In the genomic region with DNA sequence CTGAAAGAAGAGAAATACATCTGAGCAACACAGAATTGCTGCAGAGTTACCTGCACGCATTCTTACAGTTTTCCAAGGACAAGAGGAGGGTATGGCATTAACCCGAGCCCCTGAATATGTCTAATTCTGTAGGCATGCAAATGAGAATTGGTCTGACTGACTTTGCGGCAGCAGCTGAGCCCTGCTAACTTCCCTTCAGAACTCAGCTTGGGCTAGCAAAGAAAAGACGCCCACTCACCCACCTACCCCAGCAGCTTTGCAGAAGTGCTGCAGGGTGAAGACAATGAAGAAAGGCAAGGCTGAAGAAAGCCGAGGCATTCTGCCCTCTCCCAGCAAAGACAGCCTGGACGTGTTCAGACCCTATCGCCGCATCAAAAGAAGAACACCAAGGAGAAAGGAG, we compare ENCODE assay signal across 12 cellular contexts.
A peak's percentile ranks its signal among the peaks of the same experiment; 100 is the strongest.
DNase-seq lines count a peak whose midpoint lies in the region; ATAC-seq and TF ChIP-seq lines count a peak whose summit lies in the region.
"Had no signal": no experiment of that assay in that cellular context is flagged by ENCODE, and none has a peak within 500 bp of the region (broad histone marks: within the 10 kb centered on the region; RNA-seq: fewer than 3 reads in every experiment).

No MANE protein-coding gene starts in this region.

- TF ChIP-seq CTCF in GM06990 (IDR thresholded peaks at IDR 0.05; ENCODE audit: insufficient read depth, low read length, poor library complexity, severe bottlenecking) = no peak

- H3K4me3 Mint-ChIP-seq in dendritic cell treated with granulocyte-macrophage colony-stimulating factor and Interleukin-4, amounts not matched to agents 40 ng/mL and 50 ng/mL, for 4 days = peak overlapping the region; percentile 58
- H3K4me3 Mint-ChIP-seq in activated T-cell treated with anti-CD3 and anti-CD28 coated beads, Interleukin-2, amount 50 U/mL, for 4 hours = no peak overlapping the region

- peak overlapping the region; percentile 84 for H3K27ac Mint-ChIP-seq in dendritic cell treated with granulocyte-macrophage colony-stimulating factor and Interleukin-4, amounts not matched to agents 40 ng/mL and 50 ng/mL, for 4 days

- peak; percentile 59 for ATAC-seq in GM19452 (IDR thresholded peaks at IDR 0.05; ENCODE audit: unreplicated experiment)
- peak; percentile 57 for ATAC-seq in HG03060 (IDR thresholded peaks at IDR 0.05; ENCODE audit: low read depth, unreplicated experiment)
- no peak for ATAC-seq in activated T-cell treated with anti-CD3 and anti-CD28 coated beads, Interleukin-2, amount 50 U/mL, for 4 hours
- ATAC-seq: left lobe of liver, PC-3 had no signal

- no peak overlapping the region for H3K4me3 ChIP-seq in GM06990 (replicated peaks; ENCODE audit: low read depth, low read length)
- H3K4me3 ChIP-seq: upper lobe of left lung had no signal

- no peaks in the 10 kb centered on the region for H3K27me3 ChIP-seq in GM06990 (replicated peaks; ENCODE audit: control insufficient read depth, insufficient read depth, low read length)
- H3K27me3 ChIP-seq: upper lobe of left lung had no signal

- peaks cover 58% of the 10 kb centered on the region for H3K4me1 Mint-ChIP-seq in dendritic cell treated with granulocyte-macrophage colony-stimulating factor and Interleukin-4, amounts not matched to agents 40 ng/mL and 50 ng/mL, for 4 days (ENCODE audit: low read depth)
- H3K4me1 Mint-ChIP-seq in activated T-cell treated with anti-CD3 and anti-CD28 coated beads, Interleukin-2, amount 50 U/mL, for 4 hours (ENCODE audit: low read depth) = no peaks in the 10 kb centered on the region

- peaks cover 24% of the 10 kb centered on the region for H3K36me3 Mint-ChIP-seq in dendritic cell treated with granulocyte-macrophage colony-stimulating factor and Interleukin-4, amounts not matched to agents 40 ng/mL and 50 ng/mL, for 4 days (ENCODE audit: low read depth)
- peaks cover 19% of the 10 kb centered on the region for H3K36me3 Mint-ChIP-seq in activated T-cell treated with anti-CD3 and anti-CD28 coated beads, Interleukin-2, amount 50 U/mL, for 4 hours (ENCODE audit: insufficient read depth)

- no peaks in the 10 kb centered on the region for H3K27me3 Mint-ChIP-seq in dendritic cell treated with granulocyte-macrophage colony-stimulating factor and Interleukin-4, amounts not matched to agents 40 ng/mL and 50 ng/mL, for 4 days
- no peaks in the 10 kb centered on the region for H3K27me3 Mint-ChIP-seq in activated T-cell treated with anti-CD3 and anti-CD28 coated beads, Interleukin-2, amount 50 U/mL, for 4 hours (ENCODE audit: low read depth)

- H3K36me3 ChIP-seq in GM06990 (ENCODE audit: control insufficient read depth, insufficient read depth, low read length) = peaks cover under 1% of the 10 kb centered on the region; the same call in 1 of the 2 replicates
- H3K36me3 ChIP-seq: upper lobe of left lung had no signal

- H3K9me3 Mint-ChIP-seq in dendritic cell treated with granulocyte-macrophage colony-stimulating factor and Interleukin-4, amounts not matched to agents 40 ng/mL and 50 ng/mL, for 4 days = no peaks in the 10 kb centered on the region
- no peaks in the 10 kb centered on the region for H3K9me3 Mint-ChIP-seq in activated T-cell treated with anti-CD3 and anti-CD28 coated beads, Interleukin-2, amount 50 U/mL, for 4 hours

- DNase-seq in GM06990 (ENCODE audit: extremely low read depth, insufficient read length) = peak; percentile 26
- no peak for DNase-seq in DMS79 (lab: John Stamatoyannopoulos, UW)
- no peak for DNase-seq in cortex of kidney (lab: John Stamatoyannopoulos, UW)
- no peak for DNase-seq in activated T-cell treated with anti-CD3 and anti-CD28 coated beads, Interleukin-2, amount 50 U/mL, for 4 hours
- DNase-seq in SIG-M5 (lab: John Stamatoyannopoulos, UW) = no peak
- DNase-seq: cerebellar nuclear complex, PC-3, upper lobe of left lung had no signal

- intact Hi-C loops in dendritic cell treated with granulocyte-macrophage colony-stimulating factor and Interleukin-4, amounts not matched to agents 40 ng/mL and 50 ng/mL, for 4 days (cut with micrococcal nuclease) = no loop called here

Comparison
In these comparisons a context has a peak if more than half of its experiments do, and no peak if none do; other contexts are left out.
1. ATAC-seq: peak in GM19452 (single experiment) and HG03060 (single experiment); none in activated T-cell treated with anti-CD3 and anti-CD28 coated beads, Interleukin-2, amount 50 U/mL, for 4 hours (0 of 2).